26 cellular contexts compared by ENCODE assay signal in the genomic region with DNA sequence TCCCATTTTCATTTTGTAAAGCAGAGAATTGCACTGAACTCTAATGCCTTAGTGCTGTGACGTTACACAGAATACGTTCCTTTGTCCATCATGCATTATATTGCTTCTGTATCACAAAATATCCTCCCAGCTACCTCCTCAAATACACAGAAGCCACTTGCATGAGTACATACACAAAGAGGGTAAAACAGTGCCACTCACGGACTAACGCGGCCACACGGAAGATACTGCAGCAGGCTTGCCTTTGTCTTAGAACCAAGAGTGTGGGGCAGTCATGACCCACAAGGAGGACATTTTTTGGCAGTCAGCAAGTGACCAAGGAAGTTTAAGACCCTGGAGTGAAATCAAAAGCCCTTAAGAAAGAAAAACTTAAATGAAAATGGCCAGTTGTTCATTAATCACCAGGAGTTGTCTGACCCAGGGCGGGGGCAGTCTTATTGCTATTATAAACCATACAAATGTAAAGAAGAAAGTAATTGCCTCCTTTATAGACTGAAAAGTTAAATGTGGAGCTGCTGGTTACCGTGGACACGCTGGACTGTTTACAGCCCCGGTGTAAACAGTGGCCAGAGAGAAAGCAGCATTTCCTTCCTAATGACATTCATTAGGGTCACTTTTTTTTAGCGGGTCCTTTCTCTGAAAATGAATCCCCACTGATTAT.
DNase-seq lines count a peak whose midpoint lies in the region; ATAC-seq and TF ChIP-seq lines count a peak whose summit lies in the region.
"Had no signal": no experiment of that assay in that cellular context is flagged by ENCODE, and none has a peak within 500 bp of the region (broad histone marks: within the 10 kb centered on the region; RNA-seq: fewer than 3 reads in every experiment).

No MANE protein-coding gene starts in this region.

- H3K27ac ChIP-seq in endodermal cell (ENCODE audit: low read depth, low read length) (peak overlapping the region; percentile 61), mesodermal cell (ENCODE audit: low read depth, low read length, severe bottlenecking) (peak overlapping the region; percentile 43), upper lobe of right lung (no peak overlapping the region)
- H3K27ac ChIP-seq: 22Rv1, C4-2B, PC-9, SJSA1 had no signal

- intact Hi-C loops in upper lobe of right lung (cut with DNase I), result no loop called here

- DNase-seq in activated CD8-positive, alpha-beta memory T cell treated with anti-CD3 and anti-CD28 coated beads, Interleukin-2, amount 10 ng/mL, durations not matched to agents 7 days and 5 days, result peak; percentile 3
- no peak for DNase-seq in activated CD8-positive, alpha-beta memory T cell treated with anti-CD3 and anti-CD28 coated beads for 24 hours
- DNase-seq in endodermal cell (peak; percentile 26), upper lobe of right lung (peak; percentile 6), SKM-1 treated with dmso at 0.1 percent for 144 hours (lab: John Stamatoyannopoulos, UW; ENCODE audit: unreplicated experiment) (no peak)
- DNase-seq: DMS 273 treated with DMSO at 0.1 percent for 48 hours, DMS79, GF-D8, KBM-7, MG63, NCI-H1105 treated with DMSO at 0.1 percent for 48 hours, NCI-H146, NCI-H1930, NCI-H2107, NCI-H446, NCI-H524 treated with DMSO at 0.1 percent for 48 hours, PC-9, Right ventricle myocardium superior had no signal

- no peak overlapping the region for H3K27ac Mint-ChIP-seq in activated CD8-positive, alpha-beta memory T cell treated with anti-CD3 and anti-CD28 coated beads, Interleukin-2, amount 10 ng/mL, durations not matched to agents 7 days and 5 days
- no peak overlapping the region for H3K27ac Mint-ChIP-seq in endodermal cell
- H3K27ac Mint-ChIP-seq: B cell; CD8-positive, alpha-beta T cell had no signal

- no peaks in the 10 kb centered on the region for H3K9me3 Mint-ChIP-seq in activated CD8-positive, alpha-beta memory T cell treated with anti-CD3 and anti-CD28 coated beads, Interleukin-2, amount 10 ng/mL, durations not matched to agents 7 days and 5 days (ENCODE audit: low read depth)
- no peaks in the 10 kb centered on the region for H3K9me3 Mint-ChIP-seq in endodermal cell
- H3K9me3 Mint-ChIP-seq: CD8-positive, alpha-beta T cell had no signal

- H3K27me3 Mint-ChIP-seq in activated CD8-positive, alpha-beta memory T cell treated with anti-CD3 and anti-CD28 coated beads, Interleukin-2, amount 10 ng/mL, durations not matched to agents 7 days and 5 days, result no peaks in the 10 kb centered on the region
- H3K27me3 Mint-ChIP-seq in endodermal cell (ENCODE audit: insufficient read depth), result peaks cover 80% of the 10 kb centered on the region

- H3K9me3 ChIP-seq in endodermal cell (ENCODE audit: control insufficient read depth, low read length), result no peaks in the 10 kb centered on the region
- H3K9me3 ChIP-seq in mesodermal cell (ENCODE audit: control insufficient read depth, low read length), result no peaks in the 10 kb centered on the region
- H3K9me3 ChIP-seq in upper lobe of right lung, result no peaks in the 10 kb centered on the region
- H3K9me3 ChIP-seq: MG63 had no signal

- no peaks in the 10 kb centered on the region for H3K36me3 ChIP-seq in endodermal cell (ENCODE audit: control insufficient read depth, insufficient read depth, low read length)
- no peaks in the 10 kb centered on the region for H3K36me3 ChIP-seq in mesodermal cell (ENCODE audit: control insufficient read depth, insufficient read depth, low read length)
- H3K36me3 ChIP-seq in upper lobe of right lung, result no peaks in the 10 kb centered on the region
- H3K36me3 ChIP-seq: MG63, SJSA1 had no signal

- H3K27me3 ChIP-seq in endodermal cell (ENCODE audit: control insufficient read depth, insufficient read depth, low read length, poor library complexity, severe bottlenecking) (peaks cover 11% of the 10 kb centered on the region), upper lobe of right lung (peaks cover 8% of the 10 kb centered on the region)
- H3K27me3 ChIP-seq: MG63 had no signal

- no peak overlapping the region for H3K9ac ChIP-seq in endodermal cell (ENCODE audit: extremely low read depth, low read length, poor library complexity, severe bottlenecking)

- H3K4me3 Mint-ChIP-seq in activated CD8-positive, alpha-beta memory T cell treated with anti-CD3 and anti-CD28 coated beads, Interleukin-2, amount 10 ng/mL, durations not matched to agents 7 days and 5 days, result no peak overlapping the region
- no peak overlapping the region for H3K4me3 Mint-ChIP-seq in endodermal cell
- H3K4me3 Mint-ChIP-seq: B cell; CD8-positive, alpha-beta T cell had no signal

- WGBS in endodermal cell (ENCODE audit: insufficient coverage in 1 of 2, insufficient read length in 1 of 2), 2 experiments, result 93 to 95% methylated on average over 8 to 10 of the region's 11 CpGs
- 90 to 96% methylated on average over 10 of the region's 11 CpGs for WGBS in mesodermal cell (ENCODE audit: insufficient coverage in 2 of 2), 2 experiments

- TF ChIP-seq CTCF in endodermal cell (conservative IDR thresholded peaks at IDR 0.05) (no peak), upper lobe of right lung (IDR thresholded peaks at IDR 0.05) (no peak)

- H3K36me3 Mint-ChIP-seq in activated CD8-positive, alpha-beta memory T cell treated with anti-CD3 and anti-CD28 coated beads, Interleukin-2, amount 10 ng/mL, durations not matched to agents 7 days and 5 days, result no peaks in the 10 kb centered on the region
- no peaks in the 10 kb centered on the region for H3K36me3 Mint-ChIP-seq in endodermal cell (ENCODE audit: low read depth)
- H3K36me3 Mint-ChIP-seq: CD8-positive, alpha-beta T cell had no signal

- H3K4me1 ChIP-seq in endodermal cell (ENCODE audit: control insufficient read depth, insufficient read depth, low read length) (no peaks in the 10 kb centered on the region), mesodermal cell (ENCODE audit: control insufficient read depth, insufficient read depth, low read length, poor library complexity, severe bottlenecking) (no peaks in the 10 kb centered on the region), upper lobe of right lung (no peaks in the 10 kb centered on the region)
- H3K4me1 ChIP-seq: SJSA1 had no signal

- H3K4me3 ChIP-seq in endodermal cell (ENCODE audit: low read length), result no peak overlapping the region
- H3K4me3 ChIP-seq in mesodermal cell (ENCODE audit: extremely low read depth, insufficient read depth, low read length, poor library complexity, severe bottlenecking), result no peak overlapping the region
- no peak overlapping the region for H3K4me3 ChIP-seq in upper lobe of right lung
- H3K4me3 ChIP-seq: MG63, PC-9, SJSA1 had no signal

- ATAC-seq in activated CD8-positive, alpha-beta memory T cell treated with anti-CD3 and anti-CD28 coated beads, Interleukin-2, amount 10 ng/mL, durations not matched to agents 7 days and 5 days, result no peak
- ATAC-seq in upper lobe of right lung (no peak), GM18858 (IDR thresholded peaks at IDR 0.05; ENCODE audit: unreplicated experiment) (no peak), HG03439 (IDR thresholded peaks at IDR 0.05; ENCODE audit: unreplicated experiment) (no peak)
- ATAC-seq: CD8-positive, alpha-beta T cell had no signal

- CTCF ChIA-PET in activated CD8-positive, alpha-beta memory T cell treated with anti-CD3 and anti-CD28 coated beads, Interleukin-2, amount 10 ng/mL, durations not matched to agents 7 days and 5 days (lab: Charles Lee), result no interaction called here

- no peaks in the 10 kb centered on the region for H3K4me1 Mint-ChIP-seq in activated CD8-positive, alpha-beta memory T cell treated with anti-CD3 and anti-CD28 coated beads, Interleukin-2, amount 10 ng/mL, durations not matched to agents 7 days and 5 days
- H3K4me1 Mint-ChIP-seq in endodermal cell, result no peaks in the 10 kb centered on the region
- H3K4me1 Mint-ChIP-seq: B cell had no signal

Comparison
In these comparisons a context has a peak if more than half of its experiments do, and no peak if none do; other contexts are left out.
1. DNase-seq: peak in activated CD8-positive, alpha-beta memory T cell treated with anti-CD3 and anti-CD28 coated beads, Interleukin-2, amount 10 ng/mL, durations not matched to agents 7 days and 5 days (single experiment), endodermal cell (single experiment) and upper lobe of right lung (single experiment); none in activated CD8-positive, alpha-beta memory T cell treated with anti-CD3 and anti-CD28 coated beads for 24 hours (single experiment) and SKM-1 treated with dmso at 0.1 percent for 144 hours (single experiment).